8 cellular contexts compared by ENCODE assay signal in genomic region chr19:58387338-58388174, GRCh38. TPM values are rescaled to one million over a fixed set of nuclear protein-coding genes. Genes with fewer than 3 reads are reported as not detected.
DNase-seq lines count a peak whose midpoint lies in the region; ATAC-seq and TF ChIP-seq lines count a peak whose summit lies in the region.

No MANE protein-coding gene starts in this region.

- no peak for DNase-seq in activated naive CD4-positive, alpha-beta T cell treated with anti-CD3 and anti-CD28 coated beads, Interleukin-2, amount 10 ng/mL, durations not matched to agents 7 days and 5 days
- no peak for DNase-seq in activated naive CD4-positive, alpha-beta T cell treated with Interleukin-2 at 50 U/mL for 16 hours
- DNase-seq in activated CD8-positive, alpha-beta T cell treated with anti-CD3 and anti-CD28 coated beads for 36 hours: no peak
- DNase-seq in stimulated activated CD4-positive, alpha-beta T cell treated with anti-CD3 and anti-CD28 coated beads, Interleukin-4, amount 100 ng/mL, for 4 hours: no peak

- POLR2A ChIA-PET in activated CD8-positive, alpha-beta T cell treated with anti-CD3 and anti-CD28 coated beads for 36 hours (lab: Charles Lee): interaction anchor here (0.6 to 5.0 kb wide), 7 partner anchors 10 to 156 kb away, joined by 3 to 45 read pairs (median 5); partner anchors contain the start of genes RNF225, TRIM28 and ZBTB45

- H3K4me1 Mint-ChIP-seq in activated naive CD4-positive, alpha-beta T cell treated with anti-CD3 and anti-CD28 coated beads, Interleukin-2, amount 10 ng/mL, durations not matched to agents 7 days and 5 days: peaks cover 50% of the 10 kb centered on the region
- peaks cover 34% of the 10 kb centered on the region for H3K4me1 Mint-ChIP-seq in activated CD8-positive, alpha-beta T cell treated with anti-CD3 and anti-CD28 coated beads for 36 hours (ENCODE audit: low read depth)

- intact Hi-C loops in activated CD8-positive, alpha-beta T cell treated with anti-CD3 and anti-CD28 coated beads for 36 hours (cut with micrococcal nuclease): loop anchor here (5.0 kb wide), 1 partner anchor 80 kb away; the partner anchor contains the start of gene ERVK3-1

- H3K4me3 ChIP-seq in iPS-18a (ENCODE audit: low read length) (peak overlapping the region; percentile 80), subcutaneous abdominal adipose tissue (ENCODE audit: low read depth in 1 of 5, low read length in 5 of 5) (peak overlapping the region; percentile 73 to 87 (median 85))

- H3K27ac ChIP-seq in iPS-18a (ENCODE audit: low read length) (no peak overlapping the region), subcutaneous abdominal adipose tissue (ENCODE audit: low read depth, low read length) (peak overlapping the region; percentile 92)

- no peaks in the 10 kb centered on the region for H3K27me3 Mint-ChIP-seq in activated naive CD4-positive, alpha-beta T cell treated with anti-CD3 and anti-CD28 coated beads, Interleukin-2, amount 10 ng/mL, durations not matched to agents 7 days and 5 days
- no peaks in the 10 kb centered on the region for H3K27me3 Mint-ChIP-seq in activated CD8-positive, alpha-beta T cell treated with anti-CD3 and anti-CD28 coated beads for 36 hours

- no peaks in the 10 kb centered on the region for H3K9me3 Mint-ChIP-seq in activated naive CD4-positive, alpha-beta T cell treated with anti-CD3 and anti-CD28 coated beads, Interleukin-2, amount 10 ng/mL, durations not matched to agents 7 days and 5 days
- no peaks in the 10 kb centered on the region for H3K9me3 Mint-ChIP-seq in activated CD8-positive, alpha-beta T cell treated with anti-CD3 and anti-CD28 coated beads for 36 hours

- H3K36me3 Mint-ChIP-seq in activated naive CD4-positive, alpha-beta T cell treated with anti-CD3 and anti-CD28 coated beads, Interleukin-2, amount 10 ng/mL, durations not matched to agents 7 days and 5 days: peaks cover 29% of the 10 kb centered on the region
- peaks cover 46% of the 10 kb centered on the region for H3K36me3 Mint-ChIP-seq in activated CD8-positive, alpha-beta T cell treated with anti-CD3 and anti-CD28 coated beads for 36 hours (ENCODE audit: low read depth)

- H3K27me3 ChIP-seq in iPS-18a (ENCODE audit: control insufficient read depth, insufficient read depth, low read length) (no peaks in the 10 kb centered on the region), subcutaneous abdominal adipose tissue (ENCODE audit: control insufficient read depth in 5 of 5, insufficient read depth in 4 of 5, low read length in 5 of 5) (no peaks in the 10 kb centered on the region)

- CTCF ChIA-PET in activated naive CD4-positive, alpha-beta T cell treated with anti-CD3 and anti-CD28 coated beads, Interleukin-2, amount 10 ng/mL, durations not matched to agents 7 days and 5 days (lab: Charles Lee): interaction anchor here (0.6 kb wide), 1 partner anchor 44 kb away, joined by 3 read pairs; no protein-coding TSS in a partner anchor
- CTCF ChIA-PET in activated CD8-positive, alpha-beta T cell treated with anti-CD3 and anti-CD28 coated beads for 36 hours (lab: Charles Lee): no interaction called here

- no peak for ATAC-seq in activated CD8-positive, alpha-beta T cell treated with anti-CD3 and anti-CD28 coated beads for 36 hours
- ATAC-seq in GM19035 (IDR thresholded peaks at IDR 0.05; ENCODE audit: unreplicated experiment) (no peak), HG02678 (IDR thresholded peaks at IDR 0.05; ENCODE audit: unreplicated experiment) (no peak)

- peak overlapping the region; percentile 93 for H3K4me3 Mint-ChIP-seq in activated naive CD4-positive, alpha-beta T cell treated with anti-CD3 and anti-CD28 coated beads, Interleukin-2, amount 10 ng/mL, durations not matched to agents 7 days and 5 days
- peak overlapping the region; percentile 97 for H3K4me3 Mint-ChIP-seq in activated CD8-positive, alpha-beta T cell treated with anti-CD3 and anti-CD28 coated beads for 36 hours

- H3K36me3 ChIP-seq in iPS-18a (ENCODE audit: control insufficient read depth, low read depth, low read length) (peaks cover 32% of the 10 kb centered on the region), subcutaneous abdominal adipose tissue (ENCODE audit: control insufficient read depth in 5 of 5, insufficient read depth in 5 of 5, low read length in 5 of 5) (peaks cover 6 to 34% (median 17%) of the 10 kb centered on the region in 5 donors)

- H3K9me3 ChIP-seq in iPS-18a (ENCODE audit: control insufficient read depth, low read depth, low read length): no peaks in the 10 kb centered on the region
- no peaks in the 10 kb centered on the region for H3K9me3 ChIP-seq in subcutaneous abdominal adipose tissue (ENCODE audit: control insufficient read depth in 5 of 5, low read length in 5 of 5)

- H3K9ac ChIP-seq in iPS-18a (ENCODE audit: low read length) (peak overlapping the region; percentile 98), subcutaneous abdominal adipose tissue (ENCODE audit: low read length in 5 of 5) (peak overlapping the region; percentile 40 to 90 (median 78))

- H3K4me1 ChIP-seq in iPS-18a (ENCODE audit: control insufficient read depth, low read depth, low read length) (peaks cover 10% of the 10 kb centered on the region), subcutaneous abdominal adipose tissue (ENCODE audit: control insufficient read depth in 5 of 5, insufficient read depth in 5 of 5, low read length in 5 of 5) (peaks cover 9 to 34% (median 25%) of the 10 kb centered on the region in 5 donors)

- H3K27ac Mint-ChIP-seq in activated naive CD4-positive, alpha-beta T cell treated with anti-CD3 and anti-CD28 coated beads, Interleukin-2, amount 10 ng/mL, durations not matched to agents 7 days and 5 days: peak overlapping the region; percentile 98
- H3K27ac Mint-ChIP-seq in activated CD8-positive, alpha-beta T cell treated with anti-CD3 and anti-CD28 coated beads for 36 hours: peak overlapping the region; percentile 98

- no peak for TF ChIP-seq CTCF in activated CD8-positive, alpha-beta T cell treated with anti-CD3 and anti-CD28 coated beads for 36 hours (IDR thresholded peaks at IDR 0.05)

RNA-seq across cellular contexts. Expression of gene RPS5, which starts 0.5 kb away (rescaled TPM):
- 1,000 to 10,000 TPM; 1,906 to 1,936 TPM for total RNA-seq in activated CD8-positive, alpha-beta T cell treated with anti-CD3 and anti-CD28 coated beads for 36 hours

RNA-seq across cellular contexts. Expression of gene ZNF837, which starts 6.7 kb away (rescaled TPM):
- total RNA-seq in activated CD8-positive, alpha-beta T cell treated with anti-CD3 and anti-CD28 coated beads for 36 hours: 1 to 10 TPM; 1.5 to 1.6 TPM

RNA-seq across cellular contexts. Expression of gene RNF225, which starts 7.9 kb away (rescaled TPM):
- total RNA-seq in activated CD8-positive, alpha-beta T cell treated with anti-CD3 and anti-CD28 coated beads for 36 hours: 1 to 10 TPM in 1 of 2 experiments, under 1 TPM in 1; 0.81 to 1.1 TPM

RNA-seq across cellular contexts. Expression of gene ZNF584, which starts 20.9 kb away (rescaled TPM):
- total RNA-seq in activated CD8-positive, alpha-beta T cell treated with anti-CD3 and anti-CD28 coated beads for 36 hours: 10 to 100 TPM; 12.0 to 14.3 TPM

RNA-seq across cellular contexts. Expression of gene ZNF497, which starts 25.0 kb away (rescaled TPM):
- total RNA-seq in activated CD8-positive, alpha-beta T cell treated with anti-CD3 and anti-CD28 coated beads for 36 hours: 1 to 10 TPM; 1.3 to 1.6 TPM
